25 cellular contexts compared by ENCODE assay signal in genomic region chr2:27922842-27923241, GRCh38.
"Had no signal": no experiment of that assay in that cellular context is flagged by ENCODE, and none has a peak within 500 bp of the region (broad histone marks: within the 10 kb centered on the region; RNA-seq: fewer than 3 reads in every experiment).

No MANE protein-coding gene starts in this region.

- H3K27ac Mint-ChIP-seq: activated naive CD4-positive, alpha-beta T cell treated with anti-CD3 and anti-CD28 coated beads for 36 hours; activated naive CD8-positive, alpha-beta T cell treated with anti-CD3 and anti-CD28 coated beads, Interleukin-2, amount 10 ng/mL, durations not matched to agents 7 days and 5 days; endodermal cell; T-helper 2 cell treated with Interferon-gamma antibody and Interleukin-4, amounts not matched to agents 5 μg/mL and 100 μg/mL, for 36 hours had no signal

- H3K27me3 Mint-ChIP-seq: activated naive CD8-positive, alpha-beta T cell treated with anti-CD3 and anti-CD28 coated beads, Interleukin-2, amount 10 ng/mL, durations not matched to agents 7 days and 5 days; memory B cell had no signal

- FAIRE-seq: bronchial epithelial cell, keratinocyte had no signal

- H3K27ac ChIP-seq: coronary artery, epithelial cell of prostate, right lobe of liver, skin epidermis, suprapubic skin, tibial nerve had no signal

- H3K9me3 ChIP-seq: heart right ventricle, mucosa of descending colon, right lobe of liver, stomach, suprapubic skin, tibial nerve had no signal

- H3K4me3 ChIP-seq: coronary artery, heart right ventricle, mucosa of descending colon, right lobe of liver, skin epidermis, stomach, suprapubic skin, tibial nerve had no signal

- DNase-seq: activated CD4-positive, alpha-beta T cell treated with anti-CD3 and anti-CD28 coated beads, Interleukin-2, amount 50 U/mL, for 4 hours; activated CD8-positive, alpha-beta memory T cell treated with anti-CD3 and anti-CD28 coated beads for 24 hours; activated CD8-positive, alpha-beta memory T cell treated with anti-CD3 and anti-CD28 coated beads, Interleukin-2, amount 50 U/mL, for 4 hours; activated naive CD4-positive, alpha-beta T cell treated with anti-CD3 and anti-CD28 coated beads for 36 hours; activated naive CD8-positive, alpha-beta T cell treated with anti-CD3 and anti-CD28 coated beads, Interleukin-2, amount 10 ng/mL, durations not matched to agents 7 days and 5 days; activated T-cell treated with anti-CD3 and anti-CD28 coated beads, Interleukin-2, amount 50 U/mL, for 4 hours; amniotic stem cell; cerebellar nuclear complex; endodermal cell; heart right ventricle; left ventricle myocardium superior; mucosa of descending colon; nucleus accumbens; right lobe of liver; stimulated activated CD4-positive, alpha-beta T cell treated with anti-CD3 and anti-CD28 coated beads, Interleukin-1b, Interleukin-23, amount 100 ng/mL, for 48 hours; stomach had no signal

- H3K27me3 ChIP-seq: heart right ventricle, right lobe of liver, stomach, suprapubic skin, tibial nerve had no signal

- H3K9me3 Mint-ChIP-seq: activated naive CD4-positive, alpha-beta T cell treated with anti-CD3 and anti-CD28 coated beads for 36 hours; activated naive CD8-positive, alpha-beta T cell treated with anti-CD3 and anti-CD28 coated beads, Interleukin-2, amount 10 ng/mL, durations not matched to agents 7 days and 5 days; activated T-cell treated with anti-CD3 and anti-CD28 coated beads, Interleukin-2, amount 50 U/mL, for 4 hours; endodermal cell; memory B cell; T-helper 2 cell treated with Interferon-gamma antibody and Interleukin-4, amounts not matched to agents 5 μg/mL and 100 μg/mL, for 36 hours had no signal

- H3K36me3 ChIP-seq: heart right ventricle, right lobe of liver, stomach, suprapubic skin had no signal

- ATAC-seq: activated T-cell treated with anti-CD3 and anti-CD28 coated beads, Interleukin-2, amount 50 U/mL, for 4 hours; heart right ventricle; left ventricle myocardium superior had no signal

- H3K4me3 Mint-ChIP-seq: activated naive CD4-positive, alpha-beta T cell treated with anti-CD3 and anti-CD28 coated beads for 36 hours; activated naive CD8-positive, alpha-beta T cell treated with anti-CD3 and anti-CD28 coated beads, Interleukin-2, amount 10 ng/mL, durations not matched to agents 7 days and 5 days; activated T-cell treated with anti-CD3 and anti-CD28 coated beads, Interleukin-2, amount 50 U/mL, for 4 hours; endodermal cell; memory B cell; T-helper 2 cell treated with Interferon-gamma antibody and Interleukin-4, amounts not matched to agents 5 μg/mL and 100 μg/mL, for 36 hours had no signal
